17 cellular contexts compared by ENCODE assay signal in genomic region chr1:78758493-78758892, GRCh38.
"Had no signal": no experiment of that assay in that cellular context is flagged by ENCODE, and none has a peak within 500 bp of the region (broad histone marks: within the 10 kb centered on the region; RNA-seq: fewer than 3 reads in every experiment).

No MANE protein-coding gene starts in this region.

- ATAC-seq: activated CD4-positive, CD25-positive, alpha-beta regulatory T cell treated with anti-CD3 and anti-CD28 coated beads, Interleukin-2, amount 50 U/mL, for 24 hours; esophagus mucosa; natural killer cell; right lobe of liver; stimulated activated naive CD8-positive, alpha-beta T cell treated with anti-CD3 and anti-CD28 coated beads, Interleukin-15, Interleukin-2, amounts not matched to agents 100 U/mL and 50 U/mL, for 24 hours had no signal

- DNase-seq: activated CD4-positive, alpha-beta T cell treated with anti-CD3 and anti-CD28 coated beads for 48 hours; activated CD4-positive, alpha-beta T cell treated with anti-CD3 and anti-CD28 coated beads, Interleukin-2, amount 50 U/mL, for 48 hours; activated CD8-positive, alpha-beta memory T cell treated with anti-CD3 and anti-CD28 coated beads for 24 hours; activated effector memory CD4-positive, alpha-beta T cell treated with Interleukin-2 at 50 U/mL for 16 hours; activated naive CD4-positive, alpha-beta T cell treated with Interleukin-2 at 50 U/mL for 16 hours; endodermal cell; islet precursor cell; left ventricle myocardium inferior; mesendoderm; natural killer cell; right lobe of liver; stimulated activated CD4-positive, alpha-beta T cell treated with anti-CD3 and anti-CD28 coated beads, Interleukin-2, amount 100 ng/mL, for 48 hours; stimulated activated naive CD8-positive, alpha-beta T cell treated with anti-CD3 and anti-CD28 coated beads, Interleukin-15, Interleukin-2, amounts not matched to agents 100 U/mL and 50 U/mL, for 24 hours; T-helper 9 cell; trophoblast cell had no signal
